ENCODE assay signal across 3 cellular contexts in the genomic region with DNA sequence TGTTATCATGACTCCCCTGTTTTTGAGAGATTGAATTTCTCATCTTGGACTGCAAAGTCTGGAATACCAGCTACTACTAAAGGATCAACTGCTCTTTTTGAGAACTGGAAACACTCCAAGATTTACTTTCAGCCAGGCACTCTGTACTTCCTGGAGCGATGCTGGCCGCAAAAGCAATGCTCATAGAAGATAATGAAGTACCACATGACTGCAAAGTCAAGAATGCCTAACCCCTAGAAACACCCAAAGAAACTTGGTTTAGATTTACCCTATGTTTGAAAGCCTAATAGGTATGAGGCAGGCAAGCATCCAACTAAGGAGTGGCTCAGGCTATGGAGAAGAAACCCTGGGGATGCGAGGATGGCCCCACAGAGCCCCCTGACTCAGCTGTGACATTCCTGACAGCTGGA.
TF ChIP-seq lines count a peak whose summit lies in the region.

No MANE protein-coding gene starts in this region.

TF ChIP-seq in liver, 16 proteins besides CTCF, POLR2A, EP300 and RAD21:
- TF ChIP-seq RXRA (IDR thresholded peaks at IDR 0.05) (peak in 1 of 2 donors; percentile 23), TAF1 (conservative IDR thresholded peaks at IDR 0.05) (no peak), SP1 (IDR thresholded peaks at IDR 0.05) (no peak), NR2F2 (IDR thresholded peaks at IDR 0.05) (no peak), HNF4G (IDR thresholded peaks at IDR 0.05) (no peak), HNF4A (conservative IDR thresholded peaks at IDR 0.05) (peak in 1 of 2 donors; percentile 20)
- TF ChIP-seq, protein P1, sequence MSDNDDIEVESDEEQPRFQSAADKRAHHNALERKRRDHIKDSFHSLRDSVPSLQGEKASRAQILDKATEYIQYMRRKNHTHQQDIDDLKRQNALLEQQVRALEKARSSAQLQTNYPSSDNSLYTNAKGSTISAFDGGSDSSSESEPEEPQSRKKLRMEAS (IDR thresholded peaks at IDR 0.05), result no peak
TF ChIP-seq in liver: peak in this region for 2.

TF ChIP-seq in HepG2, 621 proteins besides CTCF, POLR2A, EP300 and RAD21:
- no peak for TF ChIP-seq ZNF260 (CRISPR knock-in tag; IDR thresholded peaks at IDR 0.05; ENCODE audit: borderline replicate concordance, low read depth)
- no peak for TF ChIP-seq ZSCAN9 (CRISPR knock-in tag; IDR thresholded peaks at IDR 0.05; ENCODE audit: borderline replicate concordance)

TF ChIP-seq in GM12891, 5 proteins besides CTCF, POLR2A, EP300 and RAD21:
- TF ChIP-seq POLR2AphosphoS5 (IDR thresholded peaks at IDR 0.05; ENCODE audit: low read depth, low read length) (no peak), PAX5 (IDR thresholded peaks at IDR 0.05; ENCODE audit: insufficient read depth, low read length, severe bottlenecking) (no peak), SPI1 (IDR thresholded peaks at IDR 0.05; ENCODE audit: low read depth, low read length) (no peak), TAF1 (IDR thresholded peaks at IDR 0.05; ENCODE audit: low read depth, low read length) (no peak), POU2F2 (IDR thresholded peaks at IDR 0.05; ENCODE audit: low read depth, low read length) (no peak)
